ENCODE assay signal across 26 cellular contexts in the genomic region with DNA sequence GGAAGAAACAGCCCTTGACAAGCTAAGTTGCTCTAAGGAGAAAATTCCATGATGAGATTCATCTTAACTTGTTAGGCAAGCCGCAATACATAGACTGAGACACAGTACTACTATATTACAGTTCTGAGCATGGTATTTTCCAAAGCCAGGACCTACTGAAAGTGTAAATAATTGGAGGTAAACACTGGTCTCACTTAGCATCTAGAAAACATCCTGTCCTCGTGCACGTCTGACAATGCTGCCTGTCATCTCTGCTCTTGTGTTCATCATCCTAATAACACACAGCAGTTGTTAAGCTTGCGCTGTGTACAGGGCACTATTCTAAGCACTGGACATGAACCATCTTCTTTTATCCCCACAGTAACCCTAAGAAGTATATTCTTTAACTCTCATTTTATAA.
"Had no signal": no experiment of that assay in that cellular context is flagged by ENCODE, and none has a peak within 500 bp of the region (broad histone marks: within the 10 kb centered on the region; RNA-seq: fewer than 3 reads in every experiment).

No MANE protein-coding gene starts in this region.

- H3K4me3 ChIP-seq: breast epithelium, esophagus muscularis mucosa, left lung, lung, mucosa of descending colon, neural progenitor cell, right atrium auricular region, smooth muscle cell, stomach, tibial artery had no signal

- H3K27ac Mint-ChIP-seq: activated naive CD4-positive, alpha-beta T cell treated with anti-CD3 and anti-CD28 coated beads, Interleukin-2, amount 10 ng/mL, durations not matched to agents 7 days and 5 days; activated naive CD8-positive, alpha-beta T cell treated with anti-CD3 and anti-CD28 coated beads, Interleukin-2, amount 10 ng/mL, durations not matched to agents 7 days and 5 days; activated T-helper 1 cell treated with anti-CD3 and anti-CD28 coated beads, Interleukin-12 subunit alpha, Interleukin-12 subunit beta, Interleukin-2, Interleukin-4 antibody, amounts not matched to agents 30 ng/mL and 10 ng/mL and 1 ng/mL, durations not matched to agents 14 hours and 24 hours and 36 hours; dendritic cell treated with granulocyte-macrophage colony-stimulating factor and Interleukin-4, amounts not matched to agents 40 ng/mL and 50 ng/mL, for 4 days; neural progenitor cell; stimulated activated memory B cell treated with anti-CD40 and anti-IgM and Interleukin-4, amounts not matched to agents 10 μg/mL and 1 μg/mL and 100 μg/mL, for 72 hours had no signal

- ATAC-seq: left lung; mucosa of descending colon; stimulated activated memory B cell treated with anti-CD40 and anti-IgM and Interleukin-4, amounts not matched to agents 10 μg/mL and 1 μg/mL and 100 μg/mL, for 72 hours had no signal

- H3K4me3 Mint-ChIP-seq: activated naive CD4-positive, alpha-beta T cell treated with anti-CD3 and anti-CD28 coated beads, Interleukin-2, amount 10 ng/mL, durations not matched to agents 7 days and 5 days; activated naive CD8-positive, alpha-beta T cell treated with anti-CD3 and anti-CD28 coated beads, Interleukin-2, amount 10 ng/mL, durations not matched to agents 7 days and 5 days; activated T-helper 1 cell treated with anti-CD3 and anti-CD28 coated beads, Interleukin-12 subunit alpha, Interleukin-12 subunit beta, Interleukin-2, Interleukin-4 antibody, amounts not matched to agents 30 ng/mL and 10 ng/mL and 1 ng/mL, durations not matched to agents 14 hours and 24 hours and 36 hours; dendritic cell treated with granulocyte-macrophage colony-stimulating factor and Interleukin-4, amounts not matched to agents 40 ng/mL and 50 ng/mL, for 4 days; neural progenitor cell; stimulated activated memory B cell treated with anti-CD40 and anti-IgM and Interleukin-4, amounts not matched to agents 10 μg/mL and 1 μg/mL and 100 μg/mL, for 72 hours had no signal

- H3K27me3 Mint-ChIP-seq: activated naive CD4-positive, alpha-beta T cell treated with anti-CD3 and anti-CD28 coated beads, Interleukin-2, amount 10 ng/mL, durations not matched to agents 7 days and 5 days; activated naive CD8-positive, alpha-beta T cell treated with anti-CD3 and anti-CD28 coated beads, Interleukin-2, amount 10 ng/mL, durations not matched to agents 7 days and 5 days; dendritic cell treated with granulocyte-macrophage colony-stimulating factor and Interleukin-4, amounts not matched to agents 40 ng/mL and 50 ng/mL, for 4 days; stimulated activated memory B cell treated with anti-CD40 and anti-IgM and Interleukin-4, amounts not matched to agents 10 μg/mL and 1 μg/mL and 100 μg/mL, for 72 hours had no signal

- H3K9me3 ChIP-seq: breast epithelium, esophagus muscularis mucosa, left lung, mucosa of descending colon, right atrium auricular region, stomach, tibial artery had no signal

- H3K4me2 ChIP-seq: neural progenitor cell, smooth muscle cell had no signal

- H3K36me3 Mint-ChIP-seq: neural progenitor cell had no signal

- H3K4me1 ChIP-seq: breast epithelium, left lung, right atrium auricular region, tibial artery had no signal

- H3K9me3 Mint-ChIP-seq: activated naive CD4-positive, alpha-beta T cell treated with anti-CD3 and anti-CD28 coated beads, Interleukin-2, amount 10 ng/mL, durations not matched to agents 7 days and 5 days; activated naive CD8-positive, alpha-beta T cell treated with anti-CD3 and anti-CD28 coated beads, Interleukin-2, amount 10 ng/mL, durations not matched to agents 7 days and 5 days; activated T-helper 1 cell treated with anti-CD3 and anti-CD28 coated beads, Interleukin-12 subunit alpha, Interleukin-12 subunit beta, Interleukin-2, Interleukin-4 antibody, amounts not matched to agents 30 ng/mL and 10 ng/mL and 1 ng/mL, durations not matched to agents 14 hours and 24 hours and 36 hours; dendritic cell treated with granulocyte-macrophage colony-stimulating factor and Interleukin-4, amounts not matched to agents 40 ng/mL and 50 ng/mL, for 4 days; neural progenitor cell; stimulated activated memory B cell treated with anti-CD40 and anti-IgM and Interleukin-4, amounts not matched to agents 10 μg/mL and 1 μg/mL and 100 μg/mL, for 72 hours had no signal

- H3K36me3 ChIP-seq: breast epithelium, esophagus muscularis mucosa, left lung, neural progenitor cell, right atrium auricular region, stomach, tibial artery had no signal

- H3K27ac ChIP-seq: breast epithelium, left lung, neural progenitor cell, right atrium auricular region, stomach, tibial artery, VCaP had no signal

- DNase-seq: activated CD4-positive, alpha-beta T cell treated with anti-CD3 and anti-CD28 coated beads for 4 hours; activated CD4-positive, alpha-beta T cell treated with anti-CD3 and anti-CD28 coated beads, Interleukin-2, amount 50 U/mL, for 4 hours; activated CD8-positive, alpha-beta memory T cell treated with anti-CD3 and anti-CD28 coated beads for 24 hours; activated effector memory CD4-positive, alpha-beta T cell treated with anti-CD3 and anti-CD28 coated beads, Interleukin-2, amount 50 U/mL, for 16 hours; activated naive CD4-positive, alpha-beta T cell treated with anti-CD3 and anti-CD28 coated beads, Interleukin-2, amount 10 ng/mL, durations not matched to agents 7 days and 5 days; activated naive CD8-positive, alpha-beta T cell treated with anti-CD3 and anti-CD28 coated beads, Interleukin-2, amount 10 ng/mL, durations not matched to agents 7 days and 5 days; amniotic stem cell; central memory CD4-positive, alpha-beta T cell; left lung; mucosa of descending colon; stimulated activated CD4-positive, alpha-beta T cell treated with anti-CD3 and anti-CD28 coated beads, Interleukin-1b, Interleukin-23, amount 100 ng/mL, for 48 hours; stimulated activated CD4-positive, alpha-beta T cell treated with anti-CD3 and anti-CD28 coated beads, Interleukin-4, amount 100 ng/mL, for 4 hours; stimulated activated CD8-positive, alpha-beta memory T cell treated with anti-CD3 and anti-CD28 coated beads, Interleukin-4, amount 100 ng/mL, for 48 hours; stomach; T-helper 9 cell; tibial artery had no signal

- H2AFZ ChIP-seq: neural progenitor cell had no signal
